Comparison of ENCODE assay signal across 8 cellular contexts in genomic region chr19:41144403-41144802, GRCh38. TPM values are rescaled to one million over a fixed set of nuclear protein-coding genes. Genes with fewer than 3 reads are reported as not detected.
DNase-seq lines count a peak whose midpoint lies in the region; ATAC-seq, FAIRE-seq and TF ChIP-seq lines count a peak whose summit lies in the region.

No MANE protein-coding gene starts in this region.

- H4K20me1 ChIP-seq in neural progenitor cell (ENCODE audit: low read depth) = no peaks in the 10 kb centered on the region

- H3K27ac ChIP-seq in neural progenitor cell = no peak overlapping the region

- H2AFZ ChIP-seq in neural progenitor cell (replicated peaks) = no peak overlapping the region

- no peaks in the 10 kb centered on the region for H3K79me2 ChIP-seq in neural progenitor cell (ENCODE audit: low read depth)

- no peaks in the 10 kb centered on the region for H3K27me3 ChIP-seq in neural progenitor cell

- H3F3A ChIP-seq in neural progenitor cell (ENCODE audit: low read depth) = no peaks in the 10 kb centered on the region

- H3K36me3 Mint-ChIP-seq in activated T-cell treated with anti-CD3 and anti-CD28 coated beads, Interleukin-2, amount 50 U/mL, for 24 hours (ENCODE audit: low read depth) = no peaks in the 10 kb centered on the region
- H3K36me3 Mint-ChIP-seq in neural progenitor cell = no peaks in the 10 kb centered on the region

- H3K9ac ChIP-seq in neural progenitor cell = no peak overlapping the region

- ATAC-seq in HG03378 (IDR thresholded peaks at IDR 0.05; ENCODE audit: unreplicated experiment) = no peak

- H3K4me2 ChIP-seq in neural progenitor cell = no peak overlapping the region

- no peaks in the 10 kb centered on the region for H3K4me1 Mint-ChIP-seq in activated T-cell treated with anti-CD3 and anti-CD28 coated beads, Interleukin-2, amount 50 U/mL, for 24 hours (ENCODE audit: low read depth)
- H3K4me1 Mint-ChIP-seq in neural progenitor cell = no peaks in the 10 kb centered on the region

- H3K27ac Mint-ChIP-seq in activated T-cell treated with anti-CD3 and anti-CD28 coated beads, Interleukin-2, amount 50 U/mL, for 24 hours = no peak overlapping the region
- H3K27ac Mint-ChIP-seq in neural progenitor cell = no peak overlapping the region

- no peaks in the 10 kb centered on the region for H3K4me1 ChIP-seq in neural progenitor cell

- H3K4me3 ChIP-seq in neural progenitor cell = no peak overlapping the region

- no peaks in the 10 kb centered on the region for H3K36me3 ChIP-seq in neural progenitor cell

- TF ChIP-seq CTCF in neural progenitor cell (IDR thresholded peaks at IDR 0.05) = peak; percentile 77

- no peak overlapping the region for H3K4me3 Mint-ChIP-seq in activated T-cell treated with anti-CD3 and anti-CD28 coated beads, Interleukin-2, amount 50 U/mL, for 24 hours
- H3K4me3 Mint-ChIP-seq in neural progenitor cell = no peak overlapping the region

- H3K27me3 Mint-ChIP-seq in activated T-cell treated with anti-CD3 and anti-CD28 coated beads, Interleukin-2, amount 50 U/mL, for 24 hours = peaks cover 17% of the 10 kb centered on the region
- H3K27me3 Mint-ChIP-seq in neural progenitor cell (ENCODE audit: insufficient read depth, low read depth) = peaks cover 6% of the 10 kb centered on the region

- peak; percentile 51 for DNase-seq in CMK (ENCODE audit: low read depth)
- peak in 71 of 76 experiments; percentile 13 to 88 (median 68) for DNase-seq in HUDEP-2 (lab: John Stamatoyannopoulos, UW; ENCODE audit: unreplicated experiment in 76 of 76)
- peak; percentile 56 for DNase-seq in RCC 7860 (ENCODE audit: low spot score)
- DNase-seq in activated T-cell treated with anti-CD3 and anti-CD28 coated beads, Interleukin-2, amount 50 U/mL, for 24 hours = peak; percentile 85
- peak; percentile 83 for DNase-seq in fibroblast of peridontal ligament (ENCODE audit: extremely low read depth)
- DNase-seq in neural progenitor cell (ENCODE audit: low spot score) = peak; percentile 83
- DNase-seq in stromal cell of bone marrow (ENCODE audit: low read depth) = peak; percentile 59

- H3K9me3 ChIP-seq in neural progenitor cell (ENCODE audit: low read depth) = no peaks in the 10 kb centered on the region

- no peak for FAIRE-seq in RCC 7860 (lab: Jason Lieb, UNC)

- H3K9me3 Mint-ChIP-seq in activated T-cell treated with anti-CD3 and anti-CD28 coated beads, Interleukin-2, amount 50 U/mL, for 24 hours = no peaks in the 10 kb centered on the region
- H3K9me3 Mint-ChIP-seq in neural progenitor cell = peaks cover 2% of the 10 kb centered on the region

RNA-seq across cellular contexts. Expression of gene CYP2F1, which starts 30.2 kb away (rescaled TPM):
- not detected in 2 replicates for total RNA-seq in neural progenitor cell (ENCODE audit: low replicate concordance)

RNA-seq across cellular contexts. Expression of gene CYP2S1, which starts 48.6 kb away (rescaled TPM):
- 2.0 and 8.3 TPM in 2 replicates for total RNA-seq in neural progenitor cell (ENCODE audit: low replicate concordance)

RNA-seq across cellular contexts. Expression of gene CYP2A13, which starts 56.2 kb away (rescaled TPM):
- not detected in 2 replicates for total RNA-seq in neural progenitor cell (ENCODE audit: low replicate concordance)
